In genomic region chr1:86499987-86500593, GRCh38 we compare ENCODE assay signal across 10 cellular contexts. TPM values are rescaled to one million over a fixed set of nuclear protein-coding genes. Genes with fewer than 3 reads are reported as not detected.
DNase-seq lines count a peak whose midpoint lies in the region; ATAC-seq and TF ChIP-seq lines count a peak whose summit lies in the region.
"Had no signal": no experiment of that assay in that cellular context is flagged by ENCODE, and none has a peak within 500 bp of the region (broad histone marks: within the 10 kb centered on the region; RNA-seq: fewer than 3 reads in every experiment).

No MANE protein-coding gene starts in this region.

- H3K27me3 Mint-ChIP-seq in HFFc6 (ENCODE audit: insufficient read depth) (peaks cover 15% of the 10 kb centered on the region), natural killer cell (ENCODE audit: low read depth in 2 of 2) (peaks cover 16 to 30% of the 10 kb centered on the region in 2 donors)

- no peaks in the 10 kb centered on the region for H3K9me3 ChIP-seq in mammary epithelial cell (replicated peaks; ENCODE audit: insufficient read depth, low read length)

- H3K27ac Mint-ChIP-seq in HFFc6 (no peak overlapping the region), natural killer cell (no peak overlapping the region)

- no peak overlapping the region for H3K4me2 ChIP-seq in mammary epithelial cell (ENCODE audit: insufficient read depth, low read depth, low read length)

- H3K36me3 ChIP-seq in mammary epithelial cell (ENCODE audit: insufficient read depth, low read length), result no peaks in the 10 kb centered on the region

- H3K4me1 Mint-ChIP-seq in HFFc6 (ENCODE audit: low read depth) (peaks cover 14% of the 10 kb centered on the region), natural killer cell (peaks cover 6 to 16% of the 10 kb centered on the region in 2 donors)

- ATAC-seq in natural killer cell (peak; percentile 81 to 89 (median 87)), HG03108 (IDR thresholded peaks at IDR 0.05; ENCODE audit: unreplicated experiment) (no peak)

- H3K27ac ChIP-seq in mammary epithelial cell (ENCODE audit: insufficient read depth, low read depth, low read length), result no peak overlapping the region
- H3K27ac ChIP-seq: SK-N-MC had no signal

- intact Hi-C loops in mammary epithelial cell (cut with micrococcal nuclease), result loop anchor here (5.0 kb wide), 2 partner anchors 152 to 202 kb away; partner anchors contain the start of gene SH3GLB1
- intact Hi-C loops in natural killer cell (cut with micrococcal nuclease), result loop anchor here (1.0 to 5.0 kb wide), 3 partner anchors 103 to 204 kb away; partner anchors contain the start of genes ODF2L and SH3GLB1

- no TSS peak for BruUV-seq in mammary epithelial cell (replicated peaks; lab: Mats Ljungman, UMichigan)

- TF ChIP-seq CTCF in HFFc6 (IDR thresholded peaks at IDR 0.05), result peak; percentile 100
- TF ChIP-seq CTCF in mammary epithelial cell (conservative IDR thresholded peaks at IDR 0.05 in 1 of 2, IDR thresholded peaks at IDR 0.05 in 1 of 2; ENCODE audit: extremely low read depth in 1 of 2, insufficient read depth in 1 of 2, low read depth in 1 of 2, low read length in 2 of 2), result peak; percentile 77 to 78
- peak; percentile 100 for TF ChIP-seq CTCF in natural killer cell (IDR thresholded peaks at IDR 0.05)

- H3K36me3 Mint-ChIP-seq in HFFc6 (ENCODE audit: low read depth) (no peaks in the 10 kb centered on the region), natural killer cell (no peaks in the 10 kb centered on the region)

- H2AFZ ChIP-seq in mammary epithelial cell (ENCODE audit: low read depth, low read length), result no peak overlapping the region

- CTCF ChIA-PET in mammary epithelial cell (lab: Charles Lee; ENCODE audit: low non-redundant PET), result no interaction called here

- H3K9me3 Mint-ChIP-seq in HFFc6 (no peaks in the 10 kb centered on the region), natural killer cell (no peaks in the 10 kb centered on the region)

- no peaks in the 10 kb centered on the region for H4K20me1 ChIP-seq in mammary epithelial cell (ENCODE audit: insufficient read depth, low read length)

- dilution Hi-C loops in mammary epithelial cell (cut with HindIII; ENCODE audit: low sequenced_read_pairs), result no loop called here

- no peaks in the 10 kb centered on the region for H3K79me2 ChIP-seq in mammary epithelial cell (ENCODE audit: insufficient read depth, low read length)

- peaks cover 24% of the 10 kb centered on the region for H3K4me1 ChIP-seq in mammary epithelial cell (ENCODE audit: insufficient read depth, low read length)

- H3K9ac ChIP-seq in mammary epithelial cell (ENCODE audit: insufficient read depth, low read length), result no peak overlapping the region

- peaks cover 3% of the 10 kb centered on the region for H3K27me3 ChIP-seq in mammary epithelial cell (ENCODE audit: insufficient read depth, low read length)

- no peak overlapping the region for H3K4me3 ChIP-seq in mammary epithelial cell (replicated peaks in 1 of 3; ENCODE audit: insufficient read depth in 1 of 3, low read depth in 2 of 3, low read length in 3 of 3)
- H3K4me3 ChIP-seq: SK-N-MC had no signal

- DNase-seq in EL (peak; percentile 23), HFFc6 (peak; percentile 66), NCI-H510A (lab: John Stamatoyannopoulos, UW) (peak; percentile 42), mammary epithelial cell (no peak), natural killer cell (no peak), D341Med (ENCODE audit: low spot score) (no peak), SK-N-DZ (ENCODE audit: low spot score) (no peak)

- 18% methylated on average over 3 of the region's 3 CpGs for WGBS in mammary epithelial cell (ENCODE audit: low coverage, missing lambda C conversion rate)

- H3K4me3 Mint-ChIP-seq in HFFc6 (no peak overlapping the region), natural killer cell (no peak overlapping the region)

- in situ Hi-C loops in mammary epithelial cell (cut with MboI; ENCODE audit: low sequenced_read_pairs in 2 of 2), result loop anchor here in 1 of 2 donors (25.0 kb wide), 1 partner anchor 187 kb away; no protein-coding TSS in a partner anchor

RNA-seq across cellular contexts. Expression of gene CLCA1, which starts 31.4 kb away (rescaled TPM):
- total RNA-seq in HFFc6 (2021; fragmentation: NEBNext Ultra II Directional; extraction: Animal tissue kit (Norgen Biotek cat#: 25700)), result not detected
- total RNA-seq in mammary epithelial cell, result not detected
- polyA plus RNA-seq in mammary epithelial cell, result not detected
- polyA minus RNA-seq in mammary epithelial cell, result not detected
- not detected for total RNA-seq in natural killer cell
- not detected in 2 replicates for polyA plus RNA-seq in SK-N-DZ (2014; cell fraction: cytosol; rRNA removed)
- not detected in 2 replicates for polyA plus RNA-seq in SK-N-DZ (2014; cell fraction: nucleus; rRNA removed)
- total RNA-seq: pulmonary artery endothelial cell had no signal

RNA-seq across cellular contexts. Expression of gene CLCA4, which starts 46.8 kb away (rescaled TPM):
- under 1 TPM in 1 of 6 experiments, not detected in 5; 0.17 TPM for total RNA-seq in HFFc6 (2021; fragmentation: NEBNext Ultra II Directional; extraction: Animal tissue kit (Norgen Biotek cat#: 25700))
- total RNA-seq in mammary epithelial cell (1 to 10 TPM in 1 of 2 donors, under 1 TPM in 1; 0.24 to 2.8 TPM), natural killer cell (not detected)
- 0.34 TPM for polyA plus RNA-seq in mammary epithelial cell
- not detected for polyA minus RNA-seq in mammary epithelial cell
- not detected in 2 replicates for polyA plus RNA-seq in SK-N-DZ (2014; cell fraction: cytosol; rRNA removed)
- polyA plus RNA-seq in SK-N-DZ (2014; cell fraction: nucleus; rRNA removed), result not detected in 2 replicates

Comparison
In these comparisons a context has a peak if more than half of its experiments do, and no peak if none do; other contexts are left out.
1. DNase-seq: peak in EL (single experiment), HFFc6 (single experiment) and NCI-H510A (single experiment); none in mammary epithelial cell (single experiment), natural killer cell (single experiment), D341Med (single experiment) and SK-N-DZ (single experiment).
2. Peak in every context shown above with its lines, with median percentiles within 50 percentile points of each other: CTCF ChIP-seq.